ENCODE assay signal across 7 cellular contexts in the genomic region with DNA sequence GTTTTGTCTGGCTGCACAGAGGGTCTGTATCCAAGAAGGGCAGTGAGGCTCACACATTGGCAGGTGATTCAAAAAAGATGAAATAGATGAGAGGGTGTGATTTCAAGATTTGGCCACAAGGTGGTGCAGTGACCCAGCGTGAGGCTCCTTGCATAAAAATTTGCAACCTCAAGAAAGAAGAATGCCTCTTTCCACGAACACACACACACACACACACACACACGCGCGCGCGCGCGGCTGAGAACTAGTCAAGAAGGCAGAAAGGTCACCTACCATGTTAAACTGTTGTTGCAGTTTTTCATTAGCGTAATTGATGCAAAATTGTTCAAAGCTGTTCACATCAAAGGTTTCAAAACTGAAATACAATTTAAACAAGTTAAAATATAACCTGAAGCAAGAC. TPM values are rescaled to one million over a fixed set of nuclear protein-coding genes. Genes with fewer than 3 reads are reported as not detected.
A peak's percentile ranks its signal among the peaks of the same experiment; 100 is the strongest.
DNase-seq lines count a peak whose midpoint lies in the region; ATAC-seq, FAIRE-seq and TF ChIP-seq lines count a peak whose summit lies in the region.

No MANE protein-coding gene starts in this region.

- H3K27me3 ChIP-seq in prostate gland (replicated peaks; ENCODE audit: insufficient read depth): no peaks in the 10 kb centered on the region

- H3K27ac ChIP-seq in prostate gland: no peak overlapping the region

- no peak overlapping the region for H3K4me3 ChIP-seq in prostate gland

- no peaks in the 10 kb centered on the region for H3K36me3 ChIP-seq in prostate gland

- TF ChIP-seq CTCF in prostate gland (IDR thresholded peaks at IDR 0.05): peak; percentile 78 to 90 (median 88)

- ATAC-seq in activated naive CD4-positive, alpha-beta T cell treated with anti-CD3 and anti-CD28 coated beads, Interleukin-2, amount 50 U/mL, for 72 hours: peak; percentile 31 to 35

- TF ChIP-seq POLR2A in GM12891 (IDR thresholded peaks at IDR 0.05; ENCODE audit: low read depth, low read length) (no peak), prostate gland (IDR thresholded peaks at IDR 0.05) (no peak)

- peaks cover 5% of the 10 kb centered on the region for H3K4me1 ChIP-seq in prostate gland (replicated peaks)

- peak overlapping the region in 1 of 2 donors; percentile 9 for H3K27ac Mint-ChIP-seq in activated naive CD4-positive, alpha-beta T cell treated with anti-CD3 and anti-CD28 coated beads, Interleukin-2, amount 50 U/mL, for 72 hours

- FAIRE-seq in GM12891 (lab: Jason Lieb, UNC) (peak; percentile 64), urothelium cell line (lab: Jason Lieb, UNC) (no peak)

- no peaks in the 10 kb centered on the region for H3K36me3 Mint-ChIP-seq in activated naive CD4-positive, alpha-beta T cell treated with anti-CD3 and anti-CD28 coated beads, Interleukin-2, amount 50 U/mL, for 72 hours

- peak; percentile 43 for DNase-seq in GM12891 (ENCODE audit: insufficient read length, low spot score)
- DNase-seq in LHCN-M2 (ENCODE audit: low read depth): peak; percentile 79
- DNase-seq in SKM-1 treated with dmso at 0.1 percent for 144 hours (lab: John Stamatoyannopoulos, UW; ENCODE audit: unreplicated experiment): peak; percentile 55
- peak; percentile 64 to 75 for DNase-seq in activated naive CD4-positive, alpha-beta T cell treated with anti-CD3 and anti-CD28 coated beads, Interleukin-2, amount 50 U/mL, for 72 hours (ENCODE audit: low spot score in 2 of 2)
- peak; percentile 80 for DNase-seq in glomerular visceral epithelial cell (ENCODE audit: extremely low spot score)
- peak; percentile 72 for DNase-seq in prostate gland (ENCODE audit: low spot score)
- peak; percentile 61 for DNase-seq in urothelium cell line (ENCODE audit: low spot score)

- no peaks in the 10 kb centered on the region for H3K9me3 Mint-ChIP-seq in activated naive CD4-positive, alpha-beta T cell treated with anti-CD3 and anti-CD28 coated beads, Interleukin-2, amount 50 U/mL, for 72 hours

- no peaks in the 10 kb centered on the region for H3K9me3 ChIP-seq in prostate gland

- WGBS in prostate gland: 6% methylated on average over 10 of the region's 10 CpGs

- intact Hi-C loops in prostate gland (cut with DNase I): loop anchor here (5.0 kb wide), 1 partner anchor 481 kb away; no protein-coding TSS in a partner anchor

TF ChIP-seq in GM12891, 5 proteins besides CTCF, POLR2A, EP300 and RAD21:
- TF ChIP-seq TAF1 (IDR thresholded peaks at IDR 0.05; ENCODE audit: low read depth, low read length) (no peak), POU2F2 (IDR thresholded peaks at IDR 0.05; ENCODE audit: low read depth, low read length) (0 out of 2 replicates have a peak, but pooled peaks have one; percentile 60), POLR2AphosphoS5 (IDR thresholded peaks at IDR 0.05; ENCODE audit: low read depth, low read length) (no peak), PAX5 (IDR thresholded peaks at IDR 0.05; ENCODE audit: insufficient read depth, low read length, severe bottlenecking) (no peak)

RNA-seq across cellular contexts. Expression of a gene that starts 39.2 kb away (rescaled TPM):
- 0.56 TPM for polyA plus RNA-seq in GM12891 (2012; ENCODE audit: low read depth, missing spikeins)
- 0.26 and 2.0 TPM in 2 replicates for total RNA-seq in LHCN-M2 (2014; rRNA removed)
- 0.13 TPM for polyA plus RNA-seq in LHCN-M2 (2012)
- 1 to 10 TPM; 1.0 to 1.1 TPM for total RNA-seq in activated naive CD4-positive, alpha-beta T cell treated with anti-CD3 and anti-CD28 coated beads, Interleukin-2, amount 50 U/mL, for 72 hours
- total RNA-seq in prostate gland: 10 to 100 TPM; 53.5 to 59.9 TPM

Comparison
In these comparisons a context has a peak if more than half of its experiments do, and no peak if none do; other contexts are left out.
1. RNA of a gene that starts 39.2 kb away (total RNA-seq): 53.5 to 59.9 TPM in prostate gland; 0.26 to 2.0 TPM in LHCN-M2 and 1.0 to 1.1 TPM in activated naive CD4-positive, alpha-beta T cell treated with anti-CD3 and anti-CD28 coated beads, Interleukin-2, amount 50 U/mL, for 72 hours; every median in the first group is over 10 times any median in the second.
2. Peak in every context shown above with its lines, with median percentiles within 50 percentile points of each other: DNase-seq.